In genomic region chr16:77775911-77776909, GRCh38 we compare ENCODE assay signal across 1 cellular context.
TF ChIP-seq lines count a peak whose summit lies in the region.

No MANE protein-coding gene starts in this region.

TF ChIP-seq in HepG2, 621 proteins besides CTCF, POLR2A, EP300 and RAD21 (continued from another document):
- TF ChIP-seq PAXIP1 (CRISPR knock-in tag; conservative IDR thresholded peaks at IDR 0.05) (peak; percentile 51), MEIS1 (CRISPR knock-in tag; IDR thresholded peaks at IDR 0.05; ENCODE audit: borderline replicate concordance) (peak; percentile 69; the same call in 1 of the 2 replicates), KLF11 (CRISPR knock-in tag; IDR thresholded peaks at IDR 0.05) (no peak), AHDC1 (CRISPR knock-in tag; IDR thresholded peaks at IDR 0.05; ENCODE audit: borderline replicate concordance) (peak; percentile 29; the same call in 1 of the 2 replicates), ARID3A (IDR thresholded peaks at IDR 0.05; ENCODE audit: low read depth, low read length) (peak; percentile 57; the same call in 1 of the 2 replicates), RELA (CRISPR knock-in tag; IDR thresholded peaks at IDR 0.05) (peak; percentile 31; the same call in 1 of the 2 replicates), FOSL2 (CRISPR knock-in tag; IDR thresholded peaks at IDR 0.05) (peak; percentile 50), NCOR1 (IDR thresholded peaks at IDR 0.05; ENCODE audit: borderline replicate concordance, low read length) (peak; percentile 25; the same call in 1 of the 2 replicates), ZNF652 (CRISPR knock-in tag; IDR thresholded peaks at IDR 0.05; ENCODE audit: borderline replicate concordance, low read depth) (peak; percentile 81), ATF4 (CRISPR knock-in tag; IDR thresholded peaks at IDR 0.05) (peak in 1 of 2 experiments; percentile 21; a peak in 1 of 4 replicates), MIXL1 (CRISPR knock-in tag; IDR thresholded peaks at IDR 0.05) (0 out of 2 replicates have a peak, but pooled peaks have one; percentile 20), FOXO4 (CRISPR knock-in tag; conservative IDR thresholded peaks at IDR 0.05) (0 out of 2 replicates have a peak, but pooled peaks have one; percentile 42), POLR2AphosphoS5 (IDR thresholded peaks at IDR 0.05; ENCODE audit: low read depth, low read length) (no peak), ESRRA (CRISPR knock-in tag; IDR thresholded peaks at IDR 0.05; ENCODE audit: low read depth) (0 out of 2 replicates have a peak, but pooled peaks have one; percentile 56), ONECUT2 (CRISPR knock-in tag; IDR thresholded peaks at IDR 0.05) (peak; percentile 63; the same call in 1 of the 2 replicates), ZNF292 (CRISPR knock-in tag; IDR thresholded peaks at IDR 0.05; ENCODE audit: borderline replicate concordance, low read depth) (0 out of 2 replicates have a peak, but pooled peaks have one; percentile 35), ZMYM4 (CRISPR knock-in tag; IDR thresholded peaks at IDR 0.05) (peak; percentile 61; the same call in 1 of the 2 replicates), DRAP1 (CRISPR knock-in tag; IDR thresholded peaks at IDR 0.05) (no peak), REPIN1 (CRISPR knock-in tag; IDR thresholded peaks at IDR 0.05; ENCODE audit: borderline replicate concordance, low read depth) (peak; percentile 48; the same call in 1 of the 2 replicates), ZNF326 (CRISPR knock-in tag; IDR thresholded peaks at IDR 0.05; ENCODE audit: borderline replicate concordance) (no peak), ZNF556 (CRISPR knock-in tag; IDR thresholded peaks at IDR 0.05; ENCODE audit: borderline replicate concordance) (peak; percentile 53; the same call in 1 of the 2 replicates), KAT2B (IDR thresholded peaks at IDR 0.05; ENCODE audit: borderline replicate concordance, low read depth, low read length) (peak; percentile 52; the same call in 1 of the 2 replicates), RARG (CRISPR knock-in tag; IDR thresholded peaks at IDR 0.05; ENCODE audit: low read depth) (no peak), ZNF678 (CRISPR knock-in tag; IDR thresholded peaks at IDR 0.05) (0 out of 2 replicates have a peak, but pooled peaks have one; percentile 47), GFI1 (CRISPR knock-in tag; IDR thresholded peaks at IDR 0.05; ENCODE audit: borderline replicate concordance) (0 out of 2 replicates have a peak, but pooled peaks have one; percentile 24), DMAP1 (CRISPR knock-in tag; IDR thresholded peaks at IDR 0.05) (no peak), DPF2 (CRISPR knock-in tag; IDR thresholded peaks at IDR 0.05; ENCODE audit: borderline replicate concordance, low read depth) (no peak), SALL1 (CRISPR knock-in tag; IDR thresholded peaks at IDR 0.05) (peak; percentile 60), SMAD1 (CRISPR knock-in tag; IDR thresholded peaks at IDR 0.05; ENCODE audit: borderline replicate concordance, low read depth) (no peak), ZBTB34 (CRISPR knock-in tag; IDR thresholded peaks at IDR 0.05) (0 out of 2 replicates have a peak, but pooled peaks have one; percentile 44), NR2F6 (IDR thresholded peaks at IDR 0.05) (0 out of 2 replicates have a peak, but pooled peaks have one; percentile 15), NR2F6 (CRISPR knock-in tag; IDR thresholded peaks at IDR 0.05) (no peak), ZNF34 (CRISPR knock-in tag; IDR thresholded peaks at IDR 0.05; ENCODE audit: borderline replicate concordance) (0 out of 2 replicates have a peak, but pooled peaks have one; percentile 25)
